In the genomic region with DNA sequence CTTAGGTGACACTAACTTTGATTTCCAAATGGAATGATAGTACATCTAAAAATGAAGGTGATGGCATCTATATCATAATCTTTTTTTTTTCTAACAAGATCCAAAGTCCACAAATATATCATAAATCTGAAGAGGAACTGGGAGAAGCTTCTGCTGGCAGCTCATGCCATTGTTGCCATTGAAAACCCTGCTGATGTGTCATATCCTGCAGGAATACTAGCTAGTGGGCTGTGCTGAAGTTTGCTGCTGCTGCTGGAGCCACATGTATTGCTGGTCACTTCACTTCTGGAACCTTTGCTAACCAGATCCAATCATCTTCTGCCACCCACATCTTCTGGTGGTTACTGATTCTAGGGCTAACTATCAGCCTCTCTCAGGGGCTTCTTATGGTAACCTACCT, we compare ENCODE assay signal across 22 cellular contexts. TPM values are rescaled to one million over a fixed set of nuclear protein-coding genes. Genes with fewer than 3 reads are reported as not detected.
DNase-seq lines count a peak whose midpoint lies in the region; ATAC-seq, FAIRE-seq and TF ChIP-seq lines count a peak whose summit lies in the region.
"Had no signal": no experiment of that assay in that cellular context is flagged by ENCODE, and none has a peak within 500 bp of the region (broad histone marks: within the 10 kb centered on the region; RNA-seq: fewer than 3 reads in every experiment).

No MANE protein-coding gene starts in this region.

- H3K27ac ChIP-seq in astrocyte (ENCODE audit: low read depth, low read length) (no peak overlapping the region), small intestine (ENCODE audit: low read depth in 1 of 2, low read length in 1 of 2) (no peak overlapping the region)
- H3K27ac ChIP-seq: psoas muscle, SJCRH30, spleen had no signal

- H3K4me3 ChIP-seq in astrocyte (ENCODE audit: insufficient read depth, low read depth, low read length) (no peak overlapping the region), small intestine (ENCODE audit: low read depth in 1 of 2, low read length in 2 of 2) (no peak overlapping the region)
- H3K4me3 ChIP-seq: psoas muscle, SJCRH30, spleen had no signal

- peak overlapping the region; percentile 27 for H3K4me2 ChIP-seq in astrocyte (ENCODE audit: low read length)

- H3K4me1 Mint-ChIP-seq in astrocyte (ENCODE audit: low read depth, unreplicated experiment), result peaks cover 6% of the 10 kb centered on the region
- H3K4me1 Mint-ChIP-seq: nephron had no signal

- H3K27me3 ChIP-seq in astrocyte (ENCODE audit: insufficient read depth, low read length) (peaks cover 2% of the 10 kb centered on the region), small intestine (ENCODE audit: control insufficient read depth in 2 of 2, insufficient read depth in 2 of 2, low read length in 2 of 2) (no peaks in the 10 kb centered on the region)
- H3K27me3 ChIP-seq: SJCRH30, spleen had no signal

- H3K27ac Mint-ChIP-seq in astrocyte (ENCODE audit: unreplicated experiment), result peak overlapping the region; percentile 31
- H3K27ac Mint-ChIP-seq: CD4-positive, CD25-positive, alpha-beta regulatory T cell had no signal

- no peak overlapping the region for H3K4me3 Mint-ChIP-seq in astrocyte (ENCODE audit: unreplicated experiment)
- H3K4me3 Mint-ChIP-seq: activated T-cell treated with anti-CD3 and anti-CD28 coated beads, Interleukin-2, amount 50 U/mL, for 4 hours; CD4-positive, CD25-positive, alpha-beta regulatory T cell; nephron had no signal

- no peak for FAIRE-seq in astrocyte (lab: Jason Lieb, UNC)
- FAIRE-seq in small intestine (lab: Jason Lieb, UNC), result no peak

- H3K4me1 ChIP-seq in astrocyte (ENCODE audit: insufficient read depth, low read length), result no peaks in the 10 kb centered on the region
- H3K4me1 ChIP-seq in small intestine (ENCODE audit: control insufficient read depth in 2 of 2, insufficient read depth in 1 of 2, low read depth in 1 of 2, low read length in 1 of 2), result no peaks in the 10 kb centered on the region
- H3K4me1 ChIP-seq: psoas muscle, SJCRH30, spleen had no signal

- H3K27me3 Mint-ChIP-seq in astrocyte (ENCODE audit: low read depth, unreplicated experiment), result no peaks in the 10 kb centered on the region
- H3K27me3 Mint-ChIP-seq: CD4-positive, CD25-positive, alpha-beta regulatory T cell had no signal

- no peaks in the 10 kb centered on the region for H4K20me1 ChIP-seq in astrocyte (ENCODE audit: insufficient read depth, low read length)

- H3K9me3 Mint-ChIP-seq in astrocyte (ENCODE audit: unreplicated experiment), result peaks cover 1% of the 10 kb centered on the region
- H3K9me3 Mint-ChIP-seq: activated T-cell treated with anti-CD3 and anti-CD28 coated beads, Interleukin-2, amount 50 U/mL, for 4 hours; nephron had no signal

- peaks cover 2% of the 10 kb centered on the region for H3K36me3 Mint-ChIP-seq in astrocyte (ENCODE audit: low read depth, unreplicated experiment)

- no peak overlapping the region for H3K9ac ChIP-seq in astrocyte (ENCODE audit: low read length)

- no peak for TF ChIP-seq CTCF in astrocyte (IDR thresholded peaks at IDR 0.05; ENCODE audit: insufficient read depth, low read depth, low read length)

- peaks cover 5% of the 10 kb centered on the region for H3K36me3 ChIP-seq in astrocyte (ENCODE audit: insufficient read depth, low read length)
- no peaks in the 10 kb centered on the region for H3K36me3 ChIP-seq in small intestine (ENCODE audit: control insufficient read depth in 2 of 2, insufficient read depth in 2 of 2, low read length in 2 of 2)
- H3K36me3 ChIP-seq: SJCRH30, spleen had no signal

- H3K9me3 ChIP-seq in astrocyte (ENCODE audit: insufficient read depth, low read depth, low read length) (no peaks in the 10 kb centered on the region), small intestine (ENCODE audit: control insufficient read depth, low read depth) (no peaks in the 10 kb centered on the region)
- H3K9me3 ChIP-seq: psoas muscle, SJCRH30 had no signal

- H2AFZ ChIP-seq in astrocyte (ENCODE audit: low read depth, low read length), result no peak overlapping the region

- ATAC-seq in GM18517 (IDR thresholded peaks at IDR 0.05; ENCODE audit: unreplicated experiment), result no peak
- ATAC-seq in GM21447 (IDR thresholded peaks at IDR 0.05; ENCODE audit: unreplicated experiment), result no peak
- ATAC-seq: activated T-cell treated with anti-CD3 and anti-CD28 coated beads, Interleukin-2, amount 50 U/mL, for 4 hours; psoas muscle had no signal

- DNase-seq in AG20443 (ENCODE audit: low spot score) (peak; percentile 31), HT1080 (ENCODE audit: low read depth) (peak; percentile 77), astrocyte (ENCODE audit: low read depth) (peak; percentile 18), hepatic stellate cell (ENCODE audit: low spot score) (peak; percentile 36), OCI-M1 (lab: John Stamatoyannopoulos, UW) (no peak), small intestine (no peak)
- DNase-seq: ACHN; activated CD4-positive, CD25-positive, alpha-beta regulatory T cell; activated naive CD4-positive, alpha-beta T cell treated with anti-CD3 and anti-CD28 coated beads, Interleukin-2, amount 50 U/mL, for 16 hours; activated T-cell treated with anti-CD3 and anti-CD28 coated beads, Interleukin-2, amount 50 U/mL, for 4 hours; aorta; CD4-positive, CD25-positive, alpha-beta regulatory T cell; GOT3; midbrain; NCI-H1417 treated with DMSO at 0.1 percent for 48 hours; NCI-H526 treated with DMSO at 0.1 percent for 48 hours; psoas muscle; SJCRH30; spleen had no signal

- H3K79me2 ChIP-seq in astrocyte (ENCODE audit: insufficient read depth, low read length), result no peaks in the 10 kb centered on the region

RNA-seq across cellular contexts. Expression of a gene that starts 27.4 kb away (rescaled TPM):
- total RNA-seq in HT1080 (2014; rRNA removed; shearing (Covaris generic)), result 2.6 and 4.2 TPM in 2 replicates
- polyA plus RNA-seq in HT1080 (2015; cell fraction: cytosol; rRNA removed), result 4.6 and 6.3 TPM in 2 replicates
- 7.0 and 7.1 TPM in 2 replicates for polyA plus RNA-seq in HT1080 (2015; cell fraction: nucleus; rRNA removed)
- total RNA-seq in astrocyte, result 2.5 and 2.9 TPM in 2 replicates
- polyA plus RNA-seq in small intestine, result 1 to 10 TPM in 1 of 3 donors, not detected in 2; 1.7 TPM
- total RNA-seq: SJCRH30 had no signal

Comparison
In these comparisons a context has a peak if more than half of its experiments do, and no peak if none do; other contexts are left out.
1. DNase-seq: peak in AG20443 (single experiment), HT1080 (single experiment), astrocyte (single experiment) and hepatic stellate cell (single experiment); none in OCI-M1 (single experiment) and small intestine (single experiment).